In the genomic region with DNA sequence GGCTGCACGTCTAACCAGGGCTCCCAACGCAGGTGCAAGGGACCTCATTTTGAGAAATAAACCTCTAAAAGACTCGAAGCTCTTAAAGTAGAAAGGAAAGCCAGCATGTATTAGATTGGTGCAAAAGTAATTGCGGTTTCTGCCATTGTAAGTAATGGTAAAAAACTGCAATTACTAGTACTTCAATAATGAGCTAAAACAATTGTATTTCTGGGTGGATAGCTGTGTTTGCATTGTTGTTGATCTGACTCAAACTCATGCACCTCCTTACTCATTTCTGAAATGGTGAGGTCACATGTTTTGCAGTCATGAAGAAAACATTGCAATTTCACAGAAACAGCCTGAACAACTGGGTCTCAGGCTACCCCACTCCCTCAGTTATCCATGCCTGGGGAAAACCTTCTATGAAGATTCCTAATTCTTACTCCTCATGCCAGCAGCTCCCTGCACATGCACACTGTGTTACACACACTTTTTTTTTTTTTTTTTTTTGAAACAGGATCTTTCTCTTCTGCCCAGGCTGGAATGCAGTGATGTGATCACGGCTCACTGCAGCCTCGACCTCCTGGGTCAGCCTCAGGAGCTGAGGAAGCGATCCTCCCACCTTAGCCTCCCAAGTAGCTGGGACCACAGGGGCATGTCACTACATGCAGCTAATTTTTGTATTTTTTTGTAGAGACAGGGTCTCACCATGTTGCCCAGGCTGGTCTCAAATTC, we compare ENCODE assay signal across 13 cellular contexts. TPM values are rescaled to one million over a fixed set of nuclear protein-coding genes. Genes with fewer than 3 reads are reported as not detected.
A peak's percentile ranks its signal among the peaks of the same experiment; 100 is the strongest.
DNase-seq lines count a peak whose midpoint lies in the region; ATAC-seq and TF ChIP-seq lines count a peak whose summit lies in the region.
"Had no signal": no experiment of that assay in that cellular context is flagged by ENCODE, and none has a peak within 500 bp of the region (broad histone marks: within the 10 kb centered on the region; RNA-seq: fewer than 3 reads in every experiment).

No MANE protein-coding gene starts in this region.

- intact Hi-C loops in CD4-positive, alpha-beta T cell (cut with DNase I, micrococcal nuclease) = loop anchor here in 1 of 2 experiments (10.0 kb wide), 1 partner anchor 66 kb away; the partner anchor contains the start of gene PGA3
- intact Hi-C loops in lower leg skin (cut with DNase I; ENCODE audit: low total_unique reads) = no loop called here

- ATAC-seq in CD4-positive, alpha-beta T cell (ENCODE audit: poor library complexity) = no peak
- ATAC-seq in GM21526 (IDR thresholded peaks at IDR 0.05; ENCODE audit: low FRiP score, unreplicated experiment) = no peak

- TF ChIP-seq EP300 in tibial nerve (IDR thresholded peaks at IDR 0.05) = no peak

- no peak for TF ChIP-seq CTCF in AG10803 (conservative IDR thresholded peaks at IDR 0.05; ENCODE audit: low read length)
- TF ChIP-seq CTCF in fibroblast of the aortic adventitia (IDR thresholded peaks at IDR 0.05; ENCODE audit: insufficient read depth, low read length) = no peak
- no peak for TF ChIP-seq CTCF in tibial nerve (IDR thresholded peaks at IDR 0.05)
- TF ChIP-seq CTCF in CD4-positive, alpha-beta T cell (IDR thresholded peaks at IDR 0.05) = no peak
- no peak for TF ChIP-seq CTCF in lower leg skin (IDR thresholded peaks at IDR 0.05)

- H3K9me3 Mint-ChIP-seq in T-helper 1 cell treated with Interleukin-12 subunit alpha and Interleukin-12 subunit beta and Interleukin-4 antibody, amounts not matched to agents 30 μg/mL and 1 μg/mL, for 36 hours = no peaks in the 10 kb centered on the region
- H3K9me3 Mint-ChIP-seq in CD4-positive, alpha-beta T cell = no peaks in the 10 kb centered on the region
- H3K9me3 Mint-ChIP-seq: activated T-cell treated with anti-CD3 and anti-CD28 coated beads, Interleukin-2, amount 50 U/mL, for 24 hours; stimulated activated naive B cell treated with anti-CD40 and anti-IgM and Interleukin-4, amounts not matched to agents 10 μg/mL and 1 μg/mL and 100 μg/mL, for 72 hours had no signal

- CTCF ChIA-PET in CD4-positive, alpha-beta T cell (lab: Charles Lee) = no interaction called here

- TF ChIP-seq POLR2A in tibial nerve (IDR thresholded peaks at IDR 0.05) = no peak
- TF ChIP-seq POLR2A in lower leg skin (IDR thresholded peaks at IDR 0.05) = no peak

- H3K27ac ChIP-seq in tibial nerve = no peak overlapping the region
- no peak overlapping the region for H3K27ac ChIP-seq in CD4-positive, alpha-beta T cell (ENCODE audit: low read depth, low read length)
- H3K27ac ChIP-seq: ascending aorta had no signal

- 84 to 87% methylated on average over 7 of the region's 7 CpGs for WGBS in tibial nerve, 2 donors
- WGBS in lower leg skin, 2 donors = 87 to 89% methylated on average over 7 of the region's 7 CpGs

- H3K36me3 Mint-ChIP-seq in T-helper 1 cell treated with Interleukin-12 subunit alpha and Interleukin-12 subunit beta and Interleukin-4 antibody, amounts not matched to agents 30 μg/mL and 1 μg/mL, for 36 hours (ENCODE audit: low read depth) = peaks cover under 1% of the 10 kb centered on the region
- H3K36me3 Mint-ChIP-seq in CD4-positive, alpha-beta T cell (ENCODE audit: low read depth) = no peaks in the 10 kb centered on the region
- H3K36me3 Mint-ChIP-seq: stimulated activated naive B cell treated with anti-CD40 and anti-IgM and Interleukin-4, amounts not matched to agents 10 μg/mL and 1 μg/mL and 100 μg/mL, for 72 hours had no signal

- no peaks in the 10 kb centered on the region for H3K36me3 ChIP-seq in tibial nerve
- H3K36me3 ChIP-seq: ascending aorta had no signal

- no peaks in the 10 kb centered on the region for H3K27me3 Mint-ChIP-seq in T-helper 1 cell treated with Interleukin-12 subunit alpha and Interleukin-12 subunit beta and Interleukin-4 antibody, amounts not matched to agents 30 μg/mL and 1 μg/mL, for 36 hours (ENCODE audit: low read depth)
- H3K27me3 Mint-ChIP-seq in CD4-positive, alpha-beta T cell = no peaks in the 10 kb centered on the region
- H3K27me3 Mint-ChIP-seq: stimulated activated naive B cell treated with anti-CD40 and anti-IgM and Interleukin-4, amounts not matched to agents 10 μg/mL and 1 μg/mL and 100 μg/mL, for 72 hours had no signal

- DNase-seq in AG10803 (ENCODE audit: low read depth) (peak; percentile 54), GM04503 (ENCODE audit: low read depth) (peak; percentile 42), fibroblast of the aortic adventitia (ENCODE audit: low read depth) (peak; percentile 57), tibial nerve (ENCODE audit: low spot score in 2 of 2) (no peak), lower leg skin (ENCODE audit: low spot score in 2 of 2) (no peak)
- no peak for DNase-seq in CD4-positive, alpha-beta T cell
- DNase-seq: activated T-cell treated with anti-CD3 and anti-CD28 coated beads, Interleukin-2, amount 50 U/mL, for 24 hours; GF-D8; stimulated activated CD4-positive, alpha-beta T cell treated with anti-CD3 and anti-CD28 coated beads, Interleukin-2, amount 100 ng/mL, for 48 hours; stimulated activated naive B cell treated with anti-CD40 and anti-IgM and Interleukin-4, amounts not matched to agents 10 μg/mL and 1 μg/mL and 100 μg/mL, for 72 hours had no signal

- H3K27ac Mint-ChIP-seq in T-helper 1 cell treated with Interleukin-12 subunit alpha and Interleukin-12 subunit beta and Interleukin-4 antibody, amounts not matched to agents 30 μg/mL and 1 μg/mL, for 36 hours = peak overlapping the region; percentile 78
- no peak overlapping the region for H3K27ac Mint-ChIP-seq in CD4-positive, alpha-beta T cell
- H3K27ac Mint-ChIP-seq: activated T-cell treated with anti-CD3 and anti-CD28 coated beads, Interleukin-2, amount 50 U/mL, for 24 hours; stimulated activated naive B cell treated with anti-CD40 and anti-IgM and Interleukin-4, amounts not matched to agents 10 μg/mL and 1 μg/mL and 100 μg/mL, for 72 hours had no signal

- no peaks in the 10 kb centered on the region for H3K27me3 ChIP-seq in tibial nerve
- H3K27me3 ChIP-seq in CD4-positive, alpha-beta T cell (ENCODE audit: control insufficient read depth, insufficient read depth, low read length) = no peaks in the 10 kb centered on the region
- H3K27me3 ChIP-seq: ascending aorta had no signal

- H3K4me3 Mint-ChIP-seq in T-helper 1 cell treated with Interleukin-12 subunit alpha and Interleukin-12 subunit beta and Interleukin-4 antibody, amounts not matched to agents 30 μg/mL and 1 μg/mL, for 36 hours = no peak overlapping the region
- no peak overlapping the region for H3K4me3 Mint-ChIP-seq in CD4-positive, alpha-beta T cell
- H3K4me3 Mint-ChIP-seq: activated T-cell treated with anti-CD3 and anti-CD28 coated beads, Interleukin-2, amount 50 U/mL, for 24 hours; stimulated activated naive B cell treated with anti-CD40 and anti-IgM and Interleukin-4, amounts not matched to agents 10 μg/mL and 1 μg/mL and 100 μg/mL, for 72 hours had no signal

- H3K9me3 ChIP-seq in tibial nerve = no peaks in the 10 kb centered on the region
- no peaks in the 10 kb centered on the region for H3K9me3 ChIP-seq in CD4-positive, alpha-beta T cell (ENCODE audit: control insufficient read depth, low read length)
- H3K9me3 ChIP-seq: ascending aorta had no signal

- H3K4me3 ChIP-seq in AG10803 (ENCODE audit: low read length) = no peak overlapping the region
- H3K4me3 ChIP-seq in fibroblast of the aortic adventitia (ENCODE audit: low read depth, low read length) = no peak overlapping the region
- no peak overlapping the region for H3K4me3 ChIP-seq in tibial nerve
- H3K4me3 ChIP-seq in lower leg skin (ENCODE audit: low read depth, poor library complexity, severe bottlenecking) = no peak overlapping the region
- H3K4me3 ChIP-seq: ascending aorta had no signal

- peaks cover 8% of the 10 kb centered on the region for H3K4me1 Mint-ChIP-seq in T-helper 1 cell treated with Interleukin-12 subunit alpha and Interleukin-12 subunit beta and Interleukin-4 antibody, amounts not matched to agents 30 μg/mL and 1 μg/mL, for 36 hours (ENCODE audit: low read depth)
- no peaks in the 10 kb centered on the region for H3K4me1 Mint-ChIP-seq in CD4-positive, alpha-beta T cell (ENCODE audit: low read depth)
- H3K4me1 Mint-ChIP-seq: stimulated activated naive B cell treated with anti-CD40 and anti-IgM and Interleukin-4, amounts not matched to agents 10 μg/mL and 1 μg/mL and 100 μg/mL, for 72 hours had no signal

- POLR2A ChIA-PET in CD4-positive, alpha-beta T cell (lab: Charles Lee) = no interaction called here

- no peaks in the 10 kb centered on the region for H3K4me1 ChIP-seq in tibial nerve
- H3K4me1 ChIP-seq: ascending aorta had no signal

RNA-seq across cellular contexts. Expression of gene VWCE, which starts 24.6 kb away (rescaled TPM):
- total RNA-seq in fibroblast of the aortic adventitia (ENCODE audit: low replicate concordance) = 7.4 and 13.9 TPM in 2 replicates
- total RNA-seq in tibial nerve = 1 to 10 TPM; 1.3 to 6.3 (median 4.3) TPM
- total RNA-seq in CD4-positive, alpha-beta T cell = 1 to 10 TPM in 1 of 2 experiments, under 1 TPM in 1; 0.64 to 1.0 TPM
- under 1 TPM in 2 of 4 donors, not detected in 2; 0.22 to 0.68 TPM for total RNA-seq in lower leg skin

RNA-seq across cellular contexts. Expression of gene PGA5, which starts 29.5 kb away (rescaled TPM):
- total RNA-seq in fibroblast of the aortic adventitia (ENCODE audit: low replicate concordance) = not detected in 2 replicates
- 1 to 10 TPM in 1 of 4 donors, not detected in 3; 3.6 TPM for total RNA-seq in tibial nerve
- not detected for total RNA-seq in CD4-positive, alpha-beta T cell
- total RNA-seq in lower leg skin = not detected

RNA-seq across cellular contexts. Expression of gene PGA4, which starts 48.4 kb away (rescaled TPM):
- total RNA-seq in fibroblast of the aortic adventitia (ENCODE audit: low replicate concordance) = not detected in 2 replicates
- 10 to 100 TPM in 1 of 4 donors, 1 to 10 TPM in 2, not detected in 1; 2.2 to 10.5 (median 8.6) TPM for total RNA-seq in tibial nerve
- not detected for total RNA-seq in CD4-positive, alpha-beta T cell
- total RNA-seq in lower leg skin = 1 to 10 TPM in 1 of 4 donors, under 1 TPM in 1, not detected in 2; 0.65 to 1.5 TPM

Comparison
In these comparisons a context has a peak if more than half of its experiments do, and no peak if none do; other contexts are left out.
1. DNase-seq: peak in AG10803 (single experiment), GM04503 (single experiment) and fibroblast of the aortic adventitia (single experiment); none in tibial nerve (0 of 2), CD4-positive, alpha-beta T cell (0 of 10) and lower leg skin (0 of 2).